1 cellular context compared by ENCODE assay signal in genomic region chr12:123532808-123533649, GRCh38.
TF ChIP-seq lines count a peak whose summit lies in the region.

No MANE protein-coding gene starts in this region.

TF ChIP-seq in HepG2, 621 proteins besides CTCF, POLR2A, EP300 and RAD21 (continued from another document and continues in another):
- TF ChIP-seq, protein P1, sequence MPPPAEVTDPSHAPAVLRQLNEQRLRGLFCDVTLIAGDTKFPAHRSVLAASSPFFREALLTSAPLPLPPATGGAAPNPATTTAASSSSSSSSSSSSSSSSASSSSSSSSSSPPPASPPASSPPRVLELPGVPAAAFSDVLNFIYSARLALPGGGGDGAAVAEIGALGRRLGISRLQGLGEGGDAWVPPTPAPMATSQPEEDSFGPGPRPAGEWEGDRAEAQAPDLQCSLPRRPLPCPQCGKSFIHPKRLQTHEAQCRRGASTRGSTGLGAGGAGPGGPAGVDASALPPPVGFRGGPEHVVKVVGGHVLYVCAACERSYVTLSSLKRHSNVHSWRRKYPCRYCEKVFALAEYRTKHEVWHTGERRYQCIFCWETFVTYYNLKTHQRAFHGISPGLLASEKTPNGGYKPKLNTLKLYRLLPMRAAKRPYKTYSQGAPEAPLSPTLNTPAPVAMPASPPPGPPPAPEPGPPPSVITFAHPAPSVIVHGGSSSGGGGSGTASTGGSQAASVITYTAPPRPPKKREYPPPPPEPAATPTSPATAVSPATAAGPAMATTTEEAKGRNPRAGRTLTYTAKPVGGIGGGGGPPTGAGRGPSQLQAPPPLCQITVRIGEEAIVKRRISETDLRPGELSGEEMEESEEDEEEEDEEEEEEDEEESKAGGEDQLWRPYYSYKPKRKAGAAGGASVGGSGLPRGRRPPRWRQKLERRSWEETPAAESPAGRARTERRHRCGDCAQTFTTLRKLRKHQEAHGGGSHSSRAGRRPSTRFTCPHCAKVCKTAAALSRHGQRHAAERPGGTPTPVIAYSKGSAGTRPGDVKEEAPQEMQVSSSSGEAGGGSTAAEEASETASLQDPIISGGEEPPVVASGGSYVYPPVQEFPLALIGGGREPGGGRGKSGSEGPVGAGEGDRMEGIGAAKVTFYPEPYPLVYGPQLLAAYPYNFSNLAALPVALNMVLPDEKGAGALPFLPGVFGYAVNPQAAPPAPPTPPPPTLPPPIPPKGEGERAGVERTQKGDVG (CRISPR knock-in tag; IDR thresholded peaks at IDR 0.05; ENCODE audit: borderline replicate concordance) = peak; percentile 63; the same call in 1 of the 2 replicates
- TF ChIP-seq CHCHD3 (CRISPR knock-in tag; IDR thresholded peaks at IDR 0.05) (0 out of 2 replicates have a peak, but pooled peaks have one; percentile 31), ZIK1 (CRISPR knock-in tag; IDR thresholded peaks at IDR 0.05; ENCODE audit: borderline replicate concordance, low read depth) (no peak), ZNF207 (IDR thresholded peaks at IDR 0.05; ENCODE audit: borderline replicate concordance) (no peak), STAT5B (CRISPR knock-in tag; IDR thresholded peaks at IDR 0.05) (0 out of 2 replicates have a peak, but pooled peaks have one; percentile 10), HOMEZ (CRISPR knock-in tag; IDR thresholded peaks at IDR 0.05; ENCODE audit: low read depth) (no peak), ZNF777 (CRISPR knock-in tag; IDR thresholded peaks at IDR 0.05) (peak; percentile 90), ARHGAP35 (CRISPR knock-in tag; IDR thresholded peaks at IDR 0.05; ENCODE audit: borderline replicate concordance) (peak; percentile 83; the same call in 1 of the 2 replicates), ZFP36L2 (CRISPR knock-in tag; IDR thresholded peaks at IDR 0.05) (no peak), ZNF747 (CRISPR knock-in tag; IDR thresholded peaks at IDR 0.05; ENCODE audit: borderline replicate concordance) (0 out of 2 replicates have a peak, but pooled peaks have one; percentile 72), TBL1XR1 (IDR thresholded peaks at IDR 0.05; ENCODE audit: borderline replicate concordance, low read length, partially characterized antibody) (no peak), MYC (CRISPR knock-in tag; IDR thresholded peaks at IDR 0.05; ENCODE audit: borderline replicate concordance) (peak; percentile 96), FOXJ3 (CRISPR knock-in tag; IDR thresholded peaks at IDR 0.05; ENCODE audit: borderline replicate concordance) (no peak), ETV6 (CRISPR knock-in tag; conservative IDR thresholded peaks at IDR 0.05) (no peak; the same call in 1 of the 2 replicates), ZNF570 (CRISPR knock-in tag; IDR thresholded peaks at IDR 0.05; ENCODE audit: borderline replicate concordance) (no peak), ZKSCAN1 (IDR thresholded peaks at IDR 0.05; ENCODE audit: low read length) (no peak), ZNF547 (CRISPR knock-in tag; IDR thresholded peaks at IDR 0.05) (peak; percentile 44; the same call in 1 of the 2 replicates), PATZ1 (CRISPR knock-in tag; IDR thresholded peaks at IDR 0.05) (0 out of 2 replicates have a peak, but pooled peaks have one; percentile 44), KDM2A (CRISPR knock-in tag; IDR thresholded peaks at IDR 0.05; ENCODE audit: borderline replicate concordance, low read depth) (peak; percentile 85), SNAPC4 (CRISPR knock-in tag; IDR thresholded peaks at IDR 0.05) (no peak), ZNF616 (CRISPR knock-in tag; IDR thresholded peaks at IDR 0.05; ENCODE audit: low read depth) (0 out of 2 replicates have a peak, but pooled peaks have one; percentile 40), KMT2A (CRISPR knock-in tag; IDR thresholded peaks at IDR 0.05) (peak; percentile 57), CENPX (CRISPR knock-in tag; IDR thresholded peaks at IDR 0.05) (no peak), HNRNPL (IDR thresholded peaks at IDR 0.05; ENCODE audit: low read depth, low read length) (no peak), ZNF33A (CRISPR knock-in tag; IDR thresholded peaks at IDR 0.05; ENCODE audit: borderline replicate concordance) (no peak), ZNF619 (CRISPR knock-in tag; IDR thresholded peaks at IDR 0.05) (peak; percentile 95; the same call in 1 of the 2 replicates), RXRA (CRISPR knock-in tag; IDR thresholded peaks at IDR 0.05) (peak; percentile 91), ZNF101 (CRISPR knock-in tag; IDR thresholded peaks at IDR 0.05; ENCODE audit: borderline replicate concordance, low read depth) (no peak), ARNT (IDR thresholded peaks at IDR 0.05) (no peak), JDP2 (CRISPR knock-in tag; IDR thresholded peaks at IDR 0.05; ENCODE audit: borderline replicate concordance) (no peak)
- TF ChIP-seq, protein P2, sequence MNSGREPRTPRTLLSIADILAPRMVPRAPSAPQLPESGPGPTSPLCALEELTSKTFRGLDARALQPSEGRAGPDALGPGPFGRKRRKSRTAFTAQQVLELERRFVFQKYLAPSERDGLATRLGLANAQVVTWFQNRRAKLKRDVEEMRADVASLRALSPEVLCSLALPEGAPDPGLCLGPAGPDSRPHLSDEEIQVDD (CRISPR knock-in tag; IDR thresholded peaks at IDR 0.05; ENCODE audit: borderline replicate concordance) = 0 out of 2 replicates have a peak, but pooled peaks have one; percentile 75
- TF ChIP-seq, protein P3, sequence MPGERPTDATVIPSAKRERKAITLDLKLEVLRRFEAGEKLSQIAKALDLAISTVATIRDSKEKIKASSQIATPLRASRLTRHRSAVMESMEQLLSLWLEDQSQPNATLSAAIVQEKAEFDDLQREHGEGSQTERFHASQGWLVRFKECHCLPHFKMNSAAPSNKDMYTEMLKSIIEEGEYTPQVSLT (CRISPR knock-in tag; IDR thresholded peaks at IDR 0.05; ENCODE audit: borderline replicate concordance, low read depth) = no peak
- TF ChIP-seq, protein P4, sequence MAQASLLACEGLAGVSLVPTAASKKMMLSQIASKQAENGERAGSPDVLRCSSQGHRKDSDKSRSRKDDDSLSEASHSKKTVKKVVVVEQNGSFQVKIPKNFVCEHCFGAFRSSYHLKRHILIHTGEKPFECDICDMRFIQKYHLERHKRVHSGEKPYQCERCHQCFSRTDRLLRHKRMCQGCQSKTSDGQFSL (CRISPR knock-in tag; IDR thresholded peaks at IDR 0.05) = no peak
- TF ChIP-seq, protein P5, sequence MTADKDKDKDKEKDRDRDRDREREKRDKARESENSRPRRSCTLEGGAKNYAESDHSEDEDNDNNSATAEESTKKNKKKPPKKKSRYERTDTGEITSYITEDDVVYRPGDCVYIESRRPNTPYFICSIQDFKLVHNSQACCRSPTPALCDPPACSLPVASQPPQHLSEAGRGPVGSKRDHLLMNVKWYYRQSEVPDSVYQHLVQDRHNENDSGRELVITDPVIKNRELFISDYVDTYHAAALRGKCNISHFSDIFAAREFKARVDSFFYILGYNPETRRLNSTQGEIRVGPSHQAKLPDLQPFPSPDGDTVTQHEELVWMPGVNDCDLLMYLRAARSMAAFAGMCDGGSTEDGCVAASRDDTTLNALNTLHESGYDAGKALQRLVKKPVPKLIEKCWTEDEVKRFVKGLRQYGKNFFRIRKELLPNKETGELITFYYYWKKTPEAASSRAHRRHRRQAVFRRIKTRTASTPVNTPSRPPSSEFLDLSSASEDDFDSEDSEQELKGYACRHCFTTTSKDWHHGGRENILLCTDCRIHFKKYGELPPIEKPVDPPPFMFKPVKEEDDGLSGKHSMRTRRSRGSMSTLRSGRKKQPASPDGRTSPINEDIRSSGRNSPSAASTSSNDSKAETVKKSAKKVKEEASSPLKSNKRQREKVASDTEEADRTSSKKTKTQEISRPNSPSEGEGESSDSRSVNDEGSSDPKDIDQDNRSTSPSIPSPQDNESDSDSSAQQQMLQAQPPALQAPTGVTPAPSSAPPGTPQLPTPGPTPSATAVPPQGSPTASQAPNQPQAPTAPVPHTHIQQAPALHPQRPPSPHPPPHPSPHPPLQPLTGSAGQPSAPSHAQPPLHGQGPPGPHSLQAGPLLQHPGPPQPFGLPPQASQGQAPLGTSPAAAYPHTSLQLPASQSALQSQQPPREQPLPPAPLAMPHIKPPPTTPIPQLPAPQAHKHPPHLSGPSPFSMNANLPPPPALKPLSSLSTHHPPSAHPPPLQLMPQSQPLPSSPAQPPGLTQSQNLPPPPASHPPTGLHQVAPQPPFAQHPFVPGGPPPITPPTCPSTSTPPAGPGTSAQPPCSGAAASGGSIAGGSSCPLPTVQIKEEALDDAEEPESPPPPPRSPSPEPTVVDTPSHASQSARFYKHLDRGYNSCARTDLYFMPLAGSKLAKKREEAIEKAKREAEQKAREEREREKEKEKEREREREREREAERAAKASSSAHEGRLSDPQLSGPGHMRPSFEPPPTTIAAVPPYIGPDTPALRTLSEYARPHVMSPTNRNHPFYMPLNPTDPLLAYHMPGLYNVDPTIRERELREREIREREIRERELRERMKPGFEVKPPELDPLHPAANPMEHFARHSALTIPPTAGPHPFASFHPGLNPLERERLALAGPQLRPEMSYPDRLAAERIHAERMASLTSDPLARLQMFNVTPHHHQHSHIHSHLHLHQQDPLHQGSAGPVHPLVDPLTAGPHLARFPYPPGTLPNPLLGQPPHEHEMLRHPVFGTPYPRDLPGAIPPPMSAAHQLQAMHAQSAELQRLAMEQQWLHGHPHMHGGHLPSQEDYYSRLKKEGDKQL (CRISPR knock-in tag; IDR thresholded peaks at IDR 0.05; ENCODE audit: low read depth) = no peak
- TF ChIP-seq, protein P6, sequence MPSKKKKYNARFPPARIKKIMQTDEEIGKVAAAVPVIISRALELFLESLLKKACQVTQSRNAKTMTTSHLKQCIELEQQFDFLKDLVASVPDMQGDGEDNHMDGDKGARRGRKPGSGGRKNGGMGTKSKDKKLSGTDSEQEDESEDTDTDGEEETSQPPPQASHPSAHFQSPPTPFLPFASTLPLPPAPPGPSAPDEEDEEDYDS (CRISPR knock-in tag; IDR thresholded peaks at IDR 0.05) = no peak
